ENCODE assay signal across 29 cellular contexts in the genomic region with DNA sequence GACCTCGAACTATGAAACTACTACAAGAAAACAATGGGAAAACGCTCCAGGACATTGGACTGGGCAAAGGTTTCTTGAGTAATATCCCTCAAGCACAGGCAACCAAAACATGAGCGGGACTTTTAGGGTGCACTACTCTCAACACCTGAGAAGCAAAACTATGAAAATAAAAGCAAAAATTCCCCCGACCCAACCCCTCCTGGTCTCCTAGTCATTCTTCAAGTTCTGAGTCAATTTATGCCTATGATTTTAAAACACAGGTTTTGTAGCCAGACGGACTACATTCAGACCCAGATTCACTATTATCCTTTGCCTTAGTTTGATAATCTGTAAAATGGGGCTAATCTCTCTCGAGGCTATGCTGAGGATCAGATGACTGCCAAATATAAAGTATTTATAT.
DNase-seq lines count a peak whose midpoint lies in the region; ATAC-seq and TF ChIP-seq lines count a peak whose summit lies in the region.
"Had no signal": no experiment of that assay in that cellular context is flagged by ENCODE, and none has a peak within 500 bp of the region (broad histone marks: within the 10 kb centered on the region; RNA-seq: fewer than 3 reads in every experiment).

No MANE protein-coding gene starts in this region.

- DNase-seq in activated naive CD4-positive, alpha-beta T cell (lab: John Stamatoyannopoulos, UW): no peak
- no peak for DNase-seq in DMS53 (lab: John Stamatoyannopoulos, UW)
- no peak for DNase-seq in OCI-LY7 (ENCODE audit: low spot score)
- DNase-seq: activated CD4-positive, alpha-beta T cell treated with anti-CD3 and anti-CD28 coated beads, Interleukin-2, amount 50 U/mL, for 1 hour; activated CD8-positive, alpha-beta memory T cell treated with anti-CD3 and anti-CD28 coated beads, Interleukin-2, amount 10 ng/mL, durations not matched to agents 7 days and 5 days; Calu3; effector memory CD4-positive, alpha-beta T cell; left lung; midbrain; naive thymus-derived CD4-positive, alpha-beta T cell; NCI-H1048; NCI-H1694 treated with DMSO at 0.1 percent for 48 hours; NCI-H2171; NCI-H524 treated with DMSO at 0.1 percent for 48 hours; nucleus accumbens; PC-9; stimulated activated naive CD8-positive, alpha-beta T cell treated with anti-CD3 and anti-CD28 coated beads, Interleukin-15, Interleukin-2, amounts not matched to agents 100 U/mL and 50 U/mL, for 24 hours; T1000; WERI-Rb-1 had no signal

- intact Hi-C loops in OCI-LY7 (cut with micrococcal nuclease; ENCODE audit: unreplicated experiment): no loop called here

- no peaks in the 10 kb centered on the region for H3K27me3 Mint-ChIP-seq in nephron (ENCODE audit: low read depth)

- CTCF ChIA-PET in OCI-LY7 (lab: Charles Lee; ENCODE audit: unreplicated experiment): no interaction called here

- no peak for TF ChIP-seq POLR2A in GM18505 (IDR thresholded peaks at IDR 0.05; ENCODE audit: borderline replicate concordance, extremely low read depth, insufficient read depth, insufficient read length)

- no peaks in the 10 kb centered on the region for H3K4me1 ChIP-seq in OCI-LY7 (ENCODE audit: insufficient read depth, low read length, poor library complexity, severe bottlenecking)
- H3K4me1 ChIP-seq: breast epithelium, left lung, testis had no signal

- no peaks in the 10 kb centered on the region for H3K79me2 ChIP-seq in OCI-LY7 (ENCODE audit: insufficient read depth, low read depth, low read length)

- no peak overlapping the region for H3K4me3 Mint-ChIP-seq in nephron
- H3K4me3 Mint-ChIP-seq: activated CD8-positive, alpha-beta memory T cell treated with anti-CD3 and anti-CD28 coated beads, Interleukin-2, amount 10 ng/mL, durations not matched to agents 7 days and 5 days; naive thymus-derived CD4-positive, alpha-beta T cell had no signal

- H3K4me2 ChIP-seq in OCI-LY7 (ENCODE audit: low read length): no peak overlapping the region
- H3K4me2 ChIP-seq: PC-9 had no signal

- no TSS peak for BruUV-seq in OCI-LY7 (replicated peaks; lab: Mats Ljungman, UMichigan)

- H3K4me1 Mint-ChIP-seq in nephron: peaks cover 50% of the 10 kb centered on the region
- H3K4me1 Mint-ChIP-seq: activated CD8-positive, alpha-beta memory T cell treated with anti-CD3 and anti-CD28 coated beads, Interleukin-2, amount 10 ng/mL, durations not matched to agents 7 days and 5 days; naive thymus-derived CD4-positive, alpha-beta T cell had no signal

- H3K27ac ChIP-seq in OCI-LY7 (ENCODE audit: low read depth, low read length, poor library complexity, severe bottlenecking): no peak overlapping the region
- H3K27ac ChIP-seq: C4-2B, PC-9, WERI-Rb-1 had no signal

- H3K27ac Mint-ChIP-seq in nephron: peak overlapping the region; percentile 32 to 99 (median 80)
- H3K27ac Mint-ChIP-seq: activated CD8-positive, alpha-beta memory T cell treated with anti-CD3 and anti-CD28 coated beads, Interleukin-2, amount 10 ng/mL, durations not matched to agents 7 days and 5 days; activated naive CD4-positive, alpha-beta T cell treated with anti-CD3 and anti-CD28 coated beads, Interleukin-2, amount 50 U/mL, for 72 hours; naive thymus-derived CD4-positive, alpha-beta T cell had no signal

- H4K20me1 ChIP-seq in OCI-LY7 (ENCODE audit: insufficient read depth, low read length): no peaks in the 10 kb centered on the region

- no peak for TF ChIP-seq CTCF in nephron (IDR thresholded peaks at IDR 0.05; ENCODE audit: unreplicated experiment in 3 of 3)
- TF ChIP-seq CTCF in OCI-LY7 (conservative IDR thresholded peaks at IDR 0.05; ENCODE audit: low read length): no peak

- POLR2A ChIA-PET in OCI-LY7 (lab: Charles Lee): no interaction called here

- H2AFZ ChIP-seq in OCI-LY7 (ENCODE audit: low read length): no peak overlapping the region
- H2AFZ ChIP-seq: PC-9 had no signal

- H3K4me3 ChIP-seq in OCI-LY7 (ENCODE audit: low read depth, low read length, poor library complexity, severe bottlenecking): no peak overlapping the region
- H3K4me3 ChIP-seq: left lung, PC-9 had no signal

- ATAC-seq in GM18867 (IDR thresholded peaks at IDR 0.05; ENCODE audit: unreplicated experiment): peak; percentile 79
- peak; percentile 55 for ATAC-seq in GM21576 (IDR thresholded peaks at IDR 0.05; ENCODE audit: unreplicated experiment)
- ATAC-seq in HG03432 (IDR thresholded peaks at IDR 0.05; ENCODE audit: unreplicated experiment): peak; percentile 82
- no peak for ATAC-seq in GM18505 (IDR thresholded peaks at IDR 0.05; ENCODE audit: unreplicated experiment)
- ATAC-seq: activated CD8-positive, alpha-beta memory T cell treated with anti-CD3 and anti-CD28 coated beads, Interleukin-2, amount 10 ng/mL, durations not matched to agents 7 days and 5 days; naive thymus-derived CD4-positive, alpha-beta T cell; stimulated activated naive CD8-positive, alpha-beta T cell treated with anti-CD3 and anti-CD28 coated beads, Interleukin-15, Interleukin-2, amounts not matched to agents 100 U/mL and 50 U/mL, for 24 hours had no signal

- H3K36me3 Mint-ChIP-seq in nephron (ENCODE audit: low read depth): no peaks in the 10 kb centered on the region
- H3K36me3 Mint-ChIP-seq: activated CD8-positive, alpha-beta memory T cell treated with anti-CD3 and anti-CD28 coated beads, Interleukin-2, amount 10 ng/mL, durations not matched to agents 7 days and 5 days; activated naive CD4-positive, alpha-beta T cell treated with anti-CD3 and anti-CD28 coated beads, Interleukin-2, amount 50 U/mL, for 72 hours; naive thymus-derived CD4-positive, alpha-beta T cell had no signal

- no peaks in the 10 kb centered on the region for H3K9me3 ChIP-seq in OCI-LY7 (ENCODE audit: low read length)
- H3K9me3 ChIP-seq: breast epithelium, left lung, testis, vagina had no signal

- no peaks in the 10 kb centered on the region for H3K36me3 ChIP-seq in OCI-LY7 (ENCODE audit: insufficient read depth, low read length)
- H3K36me3 ChIP-seq: breast epithelium, left lung, vagina, WERI-Rb-1 had no signal

- H3K9me3 Mint-ChIP-seq in nephron: peaks cover 3% of the 10 kb centered on the region
- H3K9me3 Mint-ChIP-seq: activated naive CD4-positive, alpha-beta T cell treated with anti-CD3 and anti-CD28 coated beads, Interleukin-2, amount 50 U/mL, for 72 hours had no signal

- no peaks in the 10 kb centered on the region for H3K9me2 ChIP-seq in OCI-LY7 (ENCODE audit: insufficient read depth, low read length)
